9 cellular contexts compared by ENCODE assay signal in genomic region chrX:2521092-2521926, GRCh38. TPM values are rescaled to one million over a fixed set of nuclear protein-coding genes. Genes with fewer than 3 reads are reported as not detected.
DNase-seq lines count a peak whose midpoint lies in the region; ATAC-seq, FAIRE-seq and TF ChIP-seq lines count a peak whose summit lies in the region.
"Had no signal": no experiment of that assay in that cellular context is flagged by ENCODE, and none has a peak within 500 bp of the region (broad histone marks: within the 10 kb centered on the region; RNA-seq: fewer than 3 reads in every experiment).

No MANE protein-coding gene starts in this region.

- H3K4me3 ChIP-seq in right lobe of liver, result no peak overlapping the region

- H3K9me3 ChIP-seq in right lobe of liver, result no peaks in the 10 kb centered on the region

- intact Hi-C loops in right lobe of liver (cut with DNase I), result no loop called here

- H3K4me1 ChIP-seq in right lobe of liver, result no peaks in the 10 kb centered on the region

- DNase-seq in GM18507 (ENCODE audit: extremely low spot score, insufficient read length, low read depth) (no peak), right lobe of liver (no peak), KG1 (lab: John Stamatoyannopoulos, UW) (no peak), SK-N-DZ (ENCODE audit: low spot score) (no peak), NCI-H2171 (lab: John Stamatoyannopoulos, UW) (no peak)
- DNase-seq in activated CD8-positive, alpha-beta memory T cell treated with anti-CD3 and anti-CD28 coated beads, Interleukin-2, amount 50 U/mL, for 48 hours, result no peak

- ATAC-seq in GM21528 (IDR thresholded peaks at IDR 0.05; ENCODE audit: low FRiP score, unreplicated experiment) (peak; percentile 81), HG03432 (IDR thresholded peaks at IDR 0.05; ENCODE audit: unreplicated experiment) (peak; percentile 86), right lobe of liver (peak; percentile 36 to 78 (median 56))

- H3K27ac ChIP-seq in right lobe of liver, result no peak overlapping the region
- H3K27ac ChIP-seq: epithelial cell of prostate had no signal

- H3K36me3 ChIP-seq in right lobe of liver, result no peaks in the 10 kb centered on the region

- no peak for TF ChIP-seq CTCF in right lobe of liver (IDR thresholded peaks at IDR 0.05)

- 27% methylated on average over 14 of the region's 15 CpGs for WGBS in right lobe of liver (ENCODE audit: insufficient coverage, low coverage, low lambda C conversion rate, missing lambda C conversion rate)

- TF ChIP-seq POLR2A in right lobe of liver (IDR thresholded peaks at IDR 0.05), result no peak

- peak; percentile 93 for FAIRE-seq in GM18507 (lab: Jason Lieb, UNC)

- H3K27me3 ChIP-seq in right lobe of liver, result no peaks in the 10 kb centered on the region

RNA-seq across cellular contexts. Expression of gene DHRSX, which starts 20.5 kb away (rescaled TPM):
- 10 to 100 TPM; 15.6 to 34.5 (median 29.0) TPM for total RNA-seq in right lobe of liver
- 4.5 and 6.4 TPM in 2 replicates for polyA plus RNA-seq in SK-N-DZ (2014; cell fraction: cytosol; rRNA removed)
- 2.9 and 6.0 TPM in 2 replicates for polyA plus RNA-seq in SK-N-DZ (2014; cell fraction: nucleus; rRNA removed)

RNA-seq across cellular contexts. Expression of gene ZBED1, which starts 20.5 kb away (rescaled TPM):
- total RNA-seq in right lobe of liver, result 10 to 100 TPM; 21.7 to 44.6 (median 36.9) TPM
- polyA plus RNA-seq in SK-N-DZ (2014; cell fraction: cytosol; rRNA removed), result 16.0 and 16.8 TPM in 2 replicates
- 2.7 and 4.3 TPM in 2 replicates for polyA plus RNA-seq in SK-N-DZ (2014; cell fraction: nucleus; rRNA removed)
